20 cellular contexts compared by ENCODE assay signal in genomic region chr2:210660-211059, GRCh38. TPM values are rescaled to one million over a fixed set of nuclear protein-coding genes. Genes with fewer than 3 reads are reported as not detected.
DNase-seq lines count a peak whose midpoint lies in the region; ATAC-seq and TF ChIP-seq lines count a peak whose summit lies in the region.
"Had no signal": no experiment of that assay in that cellular context is flagged by ENCODE, and none has a peak within 500 bp of the region (broad histone marks: within the 10 kb centered on the region; RNA-seq: fewer than 3 reads in every experiment).

No MANE protein-coding gene starts in this region.

- no peak overlapping the region for H3K27ac ChIP-seq in IMR-90 (ENCODE audit: insufficient read depth, low read length)
- no peak overlapping the region for H3K27ac ChIP-seq in endodermal cell (ENCODE audit: low read depth, low read length)
- H3K27ac ChIP-seq in left lung, result no peak overlapping the region
- H3K27ac ChIP-seq: KMS-11 had no signal

- POLR2A ChIA-PET in IMR-90 (lab: Charles Lee; ENCODE audit: unreplicated experiment), result no interaction called here

- CTCF ChIA-PET in IMR-90 (lab: Yijun Ruan, JAX), result no interaction called here

- no peak overlapping the region for H4K91ac ChIP-seq in IMR-90 (ENCODE audit: insufficient read depth, low read depth, low read length)

- H2BK5ac ChIP-seq in IMR-90 (ENCODE audit: low read depth, low read length, poor library complexity, severe bottlenecking), result no peak overlapping the region

- in situ Hi-C loops in IMR-90 (cut with MboI; ENCODE audit: low sequenced_read_pairs), result no loop called here

- ATAC-seq in IMR-90 (ENCODE audit: low read depth) (no peak), left lung (no peak)
- ATAC-seq: Right ventricle myocardium inferior, SK-N-SH treated with all-trans-retinoic acid at 6 μM for 48 hours had no signal

- H2AK9ac ChIP-seq in IMR-90 (replicated peaks; ENCODE audit: low read depth, low read length, poor library complexity), result no peak overlapping the region

- H3K9me3 ChIP-seq in IMR-90 (ENCODE audit: control insufficient read depth, insufficient read depth, low read length) (no peaks in the 10 kb centered on the region; the same call in 1 of the 2 replicates), endodermal cell (ENCODE audit: control insufficient read depth, low read length) (peaks cover 24% of the 10 kb centered on the region), left lung (peaks cover 0 to 7% of the 10 kb centered on the region in 2 donors)

- no peaks in the 10 kb centered on the region for H3K36me3 Mint-ChIP-seq in endodermal cell (ENCODE audit: low read depth)
- H3K36me3 Mint-ChIP-seq: CD4-positive, alpha-beta memory T cell had no signal

- H3K4me1 ChIP-seq in IMR-90 (ENCODE audit: control insufficient read depth, insufficient read depth, low read length) (no peaks in the 10 kb centered on the region), endodermal cell (ENCODE audit: control insufficient read depth, insufficient read depth, low read length) (no peaks in the 10 kb centered on the region), left lung (no peaks in the 10 kb centered on the region)

- H3K9me1 ChIP-seq in IMR-90 (ENCODE audit: insufficient read depth, low read length), result no peaks in the 10 kb centered on the region

- no peaks in the 10 kb centered on the region for H3K79me1 ChIP-seq in IMR-90 (ENCODE audit: low read depth in 1 of 2, low read length in 2 of 2)

- H2BK120ac ChIP-seq in IMR-90 (ENCODE audit: low read depth, low read length), result no peak overlapping the region

- DNase-seq in 8988T, result peak; percentile 40
- DNase-seq in IMR-90, result peak; percentile 5
- peak; percentile 6 for DNase-seq in SW480 (ENCODE audit: low spot score)
- peak; percentile 56 for DNase-seq in kidney glomerular epithelial cell (lab: John Stamatoyannopoulos, UW)
- DNase-seq in SIG-M5 treated with dmso at 0.1 percent for 504 hours (lab: John Stamatoyannopoulos, UW; ENCODE audit: unreplicated experiment), result no peak
- DNase-seq in endodermal cell, result no peak
- DNase-seq in HUDEP-2 (lab: John Stamatoyannopoulos, UW; ENCODE audit: unreplicated experiment in 76 of 76), result no peak
- DNase-seq in left lung, result no peak
- DNase-seq: CD4-positive, alpha-beta memory T cell; DMS79 treated with DMSO at 0.1 percent for 48 hours; GDM1; HFFc6; NCI-H1105 treated with DMSO at 0.1 percent for 48 hours; NCI-H1930; NCI-H2171; NCI-H82 had no signal

- H3K4me3 ChIP-seq in IMR-90 (ENCODE audit: insufficient read depth, low read depth, low read length), result no peak overlapping the region
- no peak overlapping the region for H3K4me3 ChIP-seq in endodermal cell (ENCODE audit: low read length)
- no peak overlapping the region for H3K4me3 ChIP-seq in left lung

- H4K20me1 ChIP-seq in IMR-90 (ENCODE audit: insufficient read depth, low read length), result no peaks in the 10 kb centered on the region

- dilution Hi-C loops in IMR-90 (cut with HindIII; ENCODE audit: low sequenced_read_pairs, unreplicated experiment), result no loop called here

- H2AFZ ChIP-seq in IMR-90 (replicated peaks; ENCODE audit: low read length, poor library complexity), result no peak overlapping the region

- no peak overlapping the region for H3K4me3 Mint-ChIP-seq in endodermal cell
- H3K4me3 Mint-ChIP-seq: B cell; CD4-positive, alpha-beta memory T cell; HFFc6 had no signal

- no peak overlapping the region for H3K14ac ChIP-seq in IMR-90 (replicated peaks; ENCODE audit: low read depth, low read length)

- no peak overlapping the region for H2BK20ac ChIP-seq in IMR-90 (ENCODE audit: low read depth, low read length)

- no peak for TF ChIP-seq RAD21 in IMR-90 (IDR thresholded peaks at IDR 0.05; ENCODE audit: low read length)

- H3K4me2 ChIP-seq in IMR-90 (ENCODE audit: low read depth, low read length), result no peak overlapping the region
- H3K4me2 ChIP-seq: KMS-11 had no signal

- intact Hi-C loops in IMR-90 (cut with micrococcal nuclease) (no loop called here), left lung (cut with DNase I) (no loop called here)

- H3K27me3 ChIP-seq in IMR-90 (ENCODE audit: control insufficient read depth, insufficient read depth, low read length) (no peaks in the 10 kb centered on the region), endodermal cell (ENCODE audit: control insufficient read depth, insufficient read depth, low read length, poor library complexity, severe bottlenecking) (peaks cover 26% of the 10 kb centered on the region), left lung (peaks cover 0 to 14% of the 10 kb centered on the region in 2 donors)

- TF ChIP-seq POLR2A in IMR-90 (IDR thresholded peaks at IDR 0.05; ENCODE audit: low read depth, low read length), result no peak

- H3K27ac Mint-ChIP-seq in endodermal cell, result no peak overlapping the region
- H3K27ac Mint-ChIP-seq: B cell, HFFc6 had no signal

- no peak overlapping the region for H4K8ac ChIP-seq in IMR-90 (ENCODE audit: low read depth in 2 of 2, low read length in 2 of 2)

- peaks cover 40% of the 10 kb centered on the region for H3K27me3 Mint-ChIP-seq in endodermal cell (ENCODE audit: insufficient read depth)
- H3K27me3 Mint-ChIP-seq: CD4-positive, alpha-beta memory T cell had no signal

- H2BK15ac ChIP-seq in IMR-90 (ENCODE audit: low read depth, low read length), result no peak overlapping the region

- H3K4ac ChIP-seq in IMR-90 (ENCODE audit: low read depth, low read length), result no peak overlapping the region

- no peak overlapping the region for H3K23ac ChIP-seq in IMR-90 (ENCODE audit: low read depth, low read length)

- H3K36me3 ChIP-seq in IMR-90 (ENCODE audit: control insufficient read depth, insufficient read depth, low read length), result no peaks in the 10 kb centered on the region
- no peaks in the 10 kb centered on the region for H3K36me3 ChIP-seq in endodermal cell (ENCODE audit: control insufficient read depth, insufficient read depth, low read length)
- no peaks in the 10 kb centered on the region for H3K36me3 ChIP-seq in left lung

- WGBS in IMR-90 (ENCODE audit: extremely low coverage in 2 of 2, insufficient read length in 1 of 2), 2 experiments, result 0% methylated on average over 1 of the region's 4 CpGs; no CpG with 5 or more reads in 1 of the 2 experiments
- WGBS in endodermal cell (ENCODE audit: insufficient coverage in 1 of 2, insufficient read length in 1 of 2), 2 experiments, result 57 to 83% methylated on average over 1 to 4 of the region's 4 CpGs

- peaks cover 17% of the 10 kb centered on the region for H3K9me3 Mint-ChIP-seq in endodermal cell

- H3K56ac ChIP-seq in IMR-90 (ENCODE audit: extremely low read depth, insufficient read depth, low read length), result no peak overlapping the region

- H2AK5ac ChIP-seq in IMR-90 (ENCODE audit: low read depth, low read length), result no peak overlapping the region

- TF ChIP-seq CTCF in IMR-90 (conservative IDR thresholded peaks at IDR 0.05; ENCODE audit: low read depth, low read length) (no peak), endodermal cell (conservative IDR thresholded peaks at IDR 0.05) (no peak), left lung (IDR thresholded peaks at IDR 0.05) (no peak)

- no peak overlapping the region for H3K18ac ChIP-seq in IMR-90 (ENCODE audit: low read depth, low read length)

- H3K9ac ChIP-seq in IMR-90 (ENCODE audit: low read depth, low read length) (no peak overlapping the region), endodermal cell (ENCODE audit: extremely low read depth, low read length, poor library complexity, severe bottlenecking) (no peak overlapping the region)
- H3K9ac ChIP-seq: KMS-11 had no signal

- no peaks in the 10 kb centered on the region for H3K4me1 Mint-ChIP-seq in endodermal cell
- H3K4me1 Mint-ChIP-seq: B cell had no signal

- no peak overlapping the region for H4K5ac ChIP-seq in IMR-90 (ENCODE audit: low read depth, low read length)

- BruUV-seq in IMR-90 (replicated peaks; lab: Mats Ljungman, UMichigan), result no TSS peak

TF ChIP-seq in IMR-90, 13 proteins besides CTCF, POLR2A, EP300 and RAD21 (continues in another document):
- no peak for TF ChIP-seq RFX5 (IDR thresholded peaks at IDR 0.05; ENCODE audit: low read depth, low read length)
- TF ChIP-seq MAZ (IDR thresholded peaks at IDR 0.05; ENCODE audit: borderline replicate concordance, low read depth, low read length), result no peak
- no peak for TF ChIP-seq RCOR1 (IDR thresholded peaks at IDR 0.05; ENCODE audit: insufficient replicate concordance, low read length)
- TF ChIP-seq CEBPB (IDR thresholded peaks at IDR 0.05; ENCODE audit: low read depth, low read length), result no peak
- no peak for TF ChIP-seq USF2 (IDR thresholded peaks at IDR 0.05; ENCODE audit: low read depth, low read length)
- no peak for TF ChIP-seq NFE2L2 (IDR thresholded peaks at IDR 0.05; ENCODE audit: low read depth, low read length)
- no peak for TF ChIP-seq SMC3 (IDR thresholded peaks at IDR 0.05; ENCODE audit: low read depth, low read length)
- no peak for TF ChIP-seq CHD1 (IDR thresholded peaks at IDR 0.05; ENCODE audit: low read depth, low read length)
- no peak for TF ChIP-seq BHLHE40 (IDR thresholded peaks at IDR 0.05; ENCODE audit: low read depth, low read length)
- TF ChIP-seq MXI1 (IDR thresholded peaks at IDR 0.05; ENCODE audit: borderline replicate concordance, low read depth, low read length), result no peak

RNA-seq across cellular contexts. Expression of gene SH3YL1, which starts 53.2 kb away (rescaled TPM):
- total RNA-seq in IMR-90 (2012; rRNA removed) (18.1 and 25.3 TPM in 2 replicates), endodermal cell (10 to 100 TPM; 33.6 to 39.0 TPM), left lung (10 to 100 TPM; 49.1 to 96.1 TPM)
- polyA plus RNA-seq in IMR-90 (2012; rRNA removed), result 15.5 and 21.2 TPM in 2 replicates
- polyA plus RNA-seq in IMR-90 (2012; cell fraction: cytosol; rRNA removed), result 4.0 and 11.3 TPM in 2 replicates
- polyA plus RNA-seq in IMR-90 (2012; cell fraction: nucleus; rRNA removed; ENCODE audit: low replicate concordance), result 24.3 and 117 TPM in 2 replicates
- 39.0 TPM for polyA plus RNA-seq in endodermal cell (2013, experiment 1 of 2)
- polyA plus RNA-seq in endodermal cell (2013, experiment 2 of 2), result 30.5 TPM

RNA-seq across cellular contexts. Expression of gene ACP1, which starts 54.1 kb away (rescaled TPM):
- 85.7 and 123 TPM in 2 replicates for total RNA-seq in IMR-90 (2012; rRNA removed)
- polyA plus RNA-seq in IMR-90 (2012; rRNA removed), result 89.6 and 104 TPM in 2 replicates
- 27.0 and 53.3 TPM in 2 replicates for polyA plus RNA-seq in IMR-90 (2012; cell fraction: cytosol; rRNA removed)
- polyA plus RNA-seq in IMR-90 (2012; cell fraction: nucleus; rRNA removed; ENCODE audit: low replicate concordance), result 18.7 and 88.2 TPM in 2 replicates
- total RNA-seq in endodermal cell, result 100 to 1,000 TPM; 111 to 144 TPM
- polyA plus RNA-seq in endodermal cell (2013, experiment 1 of 2), result 171 TPM
- polyA plus RNA-seq in endodermal cell (2013, experiment 2 of 2), result 164 TPM
- total RNA-seq in left lung, result 10 to 100 TPM; 76.5 to 80.6 TPM

Comparison
In these comparisons a context has a peak if more than half of its experiments do, and no peak if none do; other contexts are left out.
1. DNase-seq: peak in 8988T (single experiment), IMR-90 (single experiment), SW480 (single experiment) and kidney glomerular epithelial cell (single experiment); none in SIG-M5 treated with dmso at 0.1 percent for 504 hours (single experiment), endodermal cell (single experiment), HUDEP-2 (0 of 76) and left lung (0 of 2).